Comparison of ENCODE assay signal across 8 cellular contexts in the genomic region with DNA sequence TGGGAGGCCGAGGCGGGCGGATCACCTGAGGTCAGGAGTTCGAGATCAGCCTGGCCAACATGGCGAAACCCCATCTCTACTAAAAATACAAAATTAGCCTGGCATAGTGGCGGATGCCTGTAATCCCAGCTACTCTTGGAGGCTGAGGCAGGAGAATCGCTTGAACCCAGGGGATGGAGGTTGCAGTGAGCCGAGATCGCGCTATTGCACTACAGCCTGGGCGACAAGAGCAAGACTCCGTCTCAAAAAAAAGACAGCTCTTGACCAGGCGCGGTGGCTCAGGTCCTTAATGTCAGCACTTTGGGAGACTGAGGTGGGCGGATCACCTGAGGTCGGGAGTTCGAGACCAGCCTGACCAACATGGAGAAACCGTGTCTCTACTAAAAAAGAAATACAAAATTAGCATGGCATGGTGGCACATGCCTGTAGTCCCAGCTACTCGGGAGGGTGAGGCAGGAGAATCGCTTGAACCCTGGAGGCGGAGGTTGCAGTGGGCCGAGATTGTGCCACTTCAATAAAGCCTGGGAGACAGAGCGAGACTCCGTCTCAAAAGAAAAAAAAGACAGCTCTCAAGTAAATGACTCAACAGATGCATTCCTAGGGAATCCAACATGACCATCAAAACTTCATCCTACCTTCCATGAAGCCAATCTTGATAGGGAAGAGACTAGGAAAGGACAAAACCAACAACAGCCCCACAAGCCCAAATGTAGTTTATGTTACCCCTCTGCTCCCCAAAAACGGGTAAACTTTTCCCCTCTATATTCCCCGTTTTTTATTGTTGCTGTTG. TPM values are rescaled to one million over a fixed set of nuclear protein-coding genes. Genes with fewer than 3 reads are reported as not detected.
DNase-seq lines count a peak whose midpoint lies in the region; ATAC-seq and TF ChIP-seq lines count a peak whose summit lies in the region.
"Not testable (repeated sequence)": the region's sequence is repeated elsewhere in the genome, so short reads cannot be mapped to it uniquely, and the experiment has no call there.

No MANE protein-coding gene starts in this region.

- WGBS in psoas muscle, 3 donors = 79 to 88% (median 80%) methylated on average over 26 of the region's 26 CpGs

- peak overlapping the region; percentile 42 for H3K4me3 Mint-ChIP-seq in CD4-positive, alpha-beta T cell
- H3K4me3 Mint-ChIP-seq in HFFc6 (peak overlapping the region; percentile 51; the same call in 1 of the 2 replicates), T-helper 17 cell (peak overlapping the region; percentile 49), naive B cell (peak overlapping the region in 2 of 8 donors; percentile 52 to 59)
- peak overlapping the region; percentile 8 for H3K4me3 Mint-ChIP-seq in activated naive CD8-positive, alpha-beta T cell treated with anti-CD3 and anti-CD28 coated beads, Interleukin-2, amount 50 U/mL, for 24 hours

- CTCF ChIA-PET in CD4-positive, alpha-beta T cell (lab: Charles Lee) = interaction anchor here (1.2 to 2.3 kb wide), 2 partner anchors 10 to 30 kb away, joined by 3 to 11 read pairs; no protein-coding TSS in a partner anchor

- not testable (repeated sequence) for H3K36me3 ChIP-seq in fibroblast of lung (ENCODE audit: control insufficient read depth, insufficient read depth, low read length); psoas muscle (ENCODE audit: insufficient read depth in 1 of 2, low read depth in 1 of 2); subcutaneous abdominal adipose tissue (ENCODE audit: control insufficient read depth in 5 of 5, insufficient read depth in 5 of 5, low read length in 5 of 5)

- peaks cover 14% of the 10 kb centered on the region for H4K20me1 ChIP-seq in fibroblast of lung (ENCODE audit: control insufficient read depth, extremely low read depth, insufficient read depth, low read length)

- not testable (repeated sequence) for H2AFZ ChIP-seq in fibroblast of lung (ENCODE audit: low read length)

- not testable (repeated sequence) for H3K9me3 Mint-ChIP-seq in CD4-positive, alpha-beta T cell; HFFc6; activated naive CD8-positive, alpha-beta T cell treated with anti-CD3 and anti-CD28 coated beads, Interleukin-2, amount 50 U/mL, for 24 hours; naive B cell

- H3K79me2 ChIP-seq in fibroblast of lung (ENCODE audit: control insufficient read depth, insufficient read depth, low read length) = peaks cover 88% of the 10 kb centered on the region

- not testable (repeated sequence) for H3K4me1 ChIP-seq in fibroblast of lung (ENCODE audit: control insufficient read depth, extremely low read depth, insufficient read depth, low read length)
- H3K4me1 ChIP-seq in psoas muscle = peaks cover 61% of the 10 kb centered on the region
- H3K4me1 ChIP-seq in subcutaneous abdominal adipose tissue (ENCODE audit: control insufficient read depth in 5 of 5, insufficient read depth in 5 of 5, low read length in 5 of 5) = peaks cover 5 to 73% (median 53%) of the 10 kb centered on the region in 5 donors

- H3K27me3 Mint-ChIP-seq in CD4-positive, alpha-beta T cell; HFFc6 (ENCODE audit: insufficient read depth); T-helper 17 cell; activated naive CD8-positive, alpha-beta T cell treated with anti-CD3 and anti-CD28 coated beads, Interleukin-2, amount 50 U/mL, for 24 hours; naive B cell: not testable (repeated sequence)

- H3K27ac Mint-ChIP-seq in CD4-positive, alpha-beta T cell = peak overlapping the region; percentile 58
- H3K27ac Mint-ChIP-seq in HFFc6 (peak overlapping the region; percentile 66), T-helper 17 cell (peak overlapping the region; percentile 98), naive B cell (peak overlapping the region in 4 of 6 donors; percentile 34 to 85 (median 53))
- H3K27ac Mint-ChIP-seq in activated naive CD8-positive, alpha-beta T cell treated with anti-CD3 and anti-CD28 coated beads, Interleukin-2, amount 50 U/mL, for 24 hours = not testable (repeated sequence)

- peaks cover 72% of the 10 kb centered on the region for H3K4me1 Mint-ChIP-seq in CD4-positive, alpha-beta T cell (ENCODE audit: low read depth)
- H3K4me1 Mint-ChIP-seq in HFFc6 (ENCODE audit: low read depth) (peaks cover 55% of the 10 kb centered on the region), T-helper 17 cell (peaks cover 33% of the 10 kb centered on the region), naive B cell (peaks cover 37 to 75% (median 54%) of the 10 kb centered on the region in 3 donors)
- peaks cover 74% of the 10 kb centered on the region for H3K4me1 Mint-ChIP-seq in activated naive CD8-positive, alpha-beta T cell treated with anti-CD3 and anti-CD28 coated beads, Interleukin-2, amount 50 U/mL, for 24 hours

- H3K36me3 Mint-ChIP-seq in CD4-positive, alpha-beta T cell (ENCODE audit: low read depth) = peaks cover 57% of the 10 kb centered on the region
- H3K36me3 Mint-ChIP-seq in HFFc6 (ENCODE audit: low read depth) = peaks cover 34% of the 10 kb centered on the region
- not testable (repeated sequence) for H3K36me3 Mint-ChIP-seq in T-helper 17 cell (ENCODE audit: low read depth); naive B cell
- peaks cover 52% of the 10 kb centered on the region for H3K36me3 Mint-ChIP-seq in activated naive CD8-positive, alpha-beta T cell treated with anti-CD3 and anti-CD28 coated beads, Interleukin-2, amount 50 U/mL, for 24 hours (ENCODE audit: low read depth)

- not testable (repeated sequence) for ATAC-seq in CD4-positive, alpha-beta T cell (ENCODE audit: poor library complexity); T-helper 17 cell; activated naive CD8-positive, alpha-beta T cell treated with anti-CD3 and anti-CD28 coated beads, Interleukin-2, amount 50 U/mL, for 24 hours; naive B cell (ENCODE audit: low read depth in 2 of 2); psoas muscle

- H3K9ac ChIP-seq in fibroblast of lung (ENCODE audit: insufficient read depth, low read length); subcutaneous abdominal adipose tissue (ENCODE audit: low read length in 5 of 5): not testable (repeated sequence)

- POLR2A ChIA-PET in CD4-positive, alpha-beta T cell (lab: Charles Lee) = interaction anchor here (1.1 to 2.9 kb wide), 3 partner anchors 10 to 120 kb away, joined by 3 to 10 read pairs (median 5); no protein-coding TSS in a partner anchor

- not testable (repeated sequence) for H3K9me3 ChIP-seq in CD4-positive, alpha-beta T cell (ENCODE audit: control insufficient read depth, low read length); T-helper 17 cell (ENCODE audit: control insufficient read depth, low read length, poor library complexity, severe bottlenecking); fibroblast of lung (ENCODE audit: control insufficient read depth, insufficient read depth, low read depth, low read length); psoas muscle; subcutaneous abdominal adipose tissue (ENCODE audit: control insufficient read depth in 5 of 5, low read length in 5 of 5)

- not testable (repeated sequence) for H3K27me3 ChIP-seq in CD4-positive, alpha-beta T cell (ENCODE audit: control insufficient read depth, insufficient read depth, low read length); fibroblast of lung (ENCODE audit: control insufficient read depth, insufficient read depth, low read length); psoas muscle (ENCODE audit: insufficient read depth in 3 of 3, low read length in 2 of 3); subcutaneous abdominal adipose tissue (ENCODE audit: control insufficient read depth in 5 of 5, insufficient read depth in 4 of 5, low read length in 5 of 5)

- not testable (repeated sequence) for H3K4me3 ChIP-seq in fibroblast of lung (replicated peaks in 1 of 4; ENCODE audit: control extremely low read depth in 1 of 4, insufficient read depth in 1 of 4, low read depth in 3 of 4, low read length in 4 of 4); psoas muscle; subcutaneous abdominal adipose tissue (ENCODE audit: low read depth in 1 of 5, low read length in 5 of 5)

- H3K4me2 ChIP-seq in fibroblast of lung (ENCODE audit: extremely low read depth, insufficient read depth, low read length) = peak overlapping the region; percentile 3

- not testable (repeated sequence) for TF ChIP-seq CTCF in CD4-positive, alpha-beta T cell (IDR thresholded peaks at IDR 0.05); HFFc6 (IDR thresholded peaks at IDR 0.05); fibroblast of lung (conservative IDR thresholded peaks at IDR 0.05 in 1 of 2, IDR thresholded peaks at IDR 0.05 in 1 of 2; ENCODE audit: low read depth in 1 of 2, low read length in 2 of 2); psoas muscle (IDR thresholded peaks at IDR 0.05)

- not testable (repeated sequence) for H3K27ac ChIP-seq in CD4-positive, alpha-beta T cell (ENCODE audit: low read depth, low read length); fibroblast of lung (ENCODE audit: insufficient read depth, low read length)
- H3K27ac ChIP-seq in psoas muscle (peak overlapping the region; percentile 93), subcutaneous abdominal adipose tissue (ENCODE audit: low read depth, low read length) (peak overlapping the region; percentile 11)

- intact Hi-C loops in CD4-positive, alpha-beta T cell (cut with DNase I, micrococcal nuclease) = loop anchor here in 1 of 2 experiments (2.0 kb wide), 1 partner anchor 17 kb away; no protein-coding TSS in a partner anchor
- intact Hi-C loops in psoas muscle (cut with DNase I) = loop anchor here (5.0 to 10.0 kb wide), 2 partner anchors 34 to 59 kb away; partner anchors contain the start of gene CRK (in 1 of the 2)

- DNase-seq in CD4-positive, alpha-beta T cell; HFFc6; T-helper 17 cell; activated naive CD8-positive, alpha-beta T cell treated with anti-CD3 and anti-CD28 coated beads, Interleukin-2, amount 50 U/mL, for 24 hours; fibroblast of lung (ENCODE audit: low read depth in 2 of 2); naive B cell: not testable (repeated sequence)
- peak in 1 of 2 donors; percentile 41 for DNase-seq in psoas muscle

RNA-seq across cellular contexts. Expression of gene YWHAE, which starts 4.0 kb away (rescaled TPM):
- total RNA-seq in CD4-positive, alpha-beta T cell = 100 to 1,000 TPM; 116 to 133 TPM
- total RNA-seq in HFFc6 (2021; fragmentation: NEBNext Ultra II Directional; extraction: Animal tissue kit (Norgen Biotek cat#: 25700)) = 100 to 1,000 TPM; 713 to 967 (median 844) TPM
- total RNA-seq in T-helper 17 cell (100 to 1,000 TPM; 142 to 146 TPM), fibroblast of lung (307 and 364 TPM in 2 replicates), psoas muscle (100 to 1,000 TPM; 641 to 874 (median 838) TPM)
- polyA plus RNA-seq in fibroblast of lung (1,742 and 2,155 TPM in 2 replicates), naive B cell (ENCODE audit: low read depth in 6 of 6) (10 to 100 TPM; 41.6 to 51.5 (median 44.8) TPM), psoas muscle (100 to 1,000 TPM; 655 to 927 (median 670) TPM)
- polyA plus RNA-seq in fibroblast of lung (2012) = 1,148 and 1,177 TPM in 2 replicates
- 123 and 135 TPM in 2 replicates for polyA minus RNA-seq in fibroblast of lung (ENCODE audit: low replicate concordance)

RNA-seq across cellular contexts. Expression of gene CRK, which starts 60.0 kb away (rescaled TPM):
- total RNA-seq in CD4-positive, alpha-beta T cell = 10 to 100 TPM; 13.6 to 14.5 TPM
- 10 to 100 TPM; 71.1 to 83.1 (median 77.5) TPM for total RNA-seq in HFFc6 (2021; fragmentation: NEBNext Ultra II Directional; extraction: Animal tissue kit (Norgen Biotek cat#: 25700))
- total RNA-seq in T-helper 17 cell (10 to 100 TPM; 14.8 to 17.4 TPM), fibroblast of lung (105 and 120 TPM in 2 replicates), psoas muscle (10 to 100 TPM; 26.4 to 60.4 (median 33.1) TPM)
- polyA plus RNA-seq in fibroblast of lung (119 and 138 TPM in 2 replicates), naive B cell (ENCODE audit: low read depth in 6 of 6) (10 to 100 TPM; 28.1 to 34.6 (median 32.3) TPM), psoas muscle (10 to 100 TPM; 29.7 to 48.0 (median 40.4) TPM)
- polyA plus RNA-seq in fibroblast of lung (2012) = 58.3 and 63.7 TPM in 2 replicates
- 34.5 and 37.5 TPM in 2 replicates for polyA minus RNA-seq in fibroblast of lung (ENCODE audit: low replicate concordance)
